Comparison of ENCODE assay signal across 1 cellular context in the genomic region with DNA sequence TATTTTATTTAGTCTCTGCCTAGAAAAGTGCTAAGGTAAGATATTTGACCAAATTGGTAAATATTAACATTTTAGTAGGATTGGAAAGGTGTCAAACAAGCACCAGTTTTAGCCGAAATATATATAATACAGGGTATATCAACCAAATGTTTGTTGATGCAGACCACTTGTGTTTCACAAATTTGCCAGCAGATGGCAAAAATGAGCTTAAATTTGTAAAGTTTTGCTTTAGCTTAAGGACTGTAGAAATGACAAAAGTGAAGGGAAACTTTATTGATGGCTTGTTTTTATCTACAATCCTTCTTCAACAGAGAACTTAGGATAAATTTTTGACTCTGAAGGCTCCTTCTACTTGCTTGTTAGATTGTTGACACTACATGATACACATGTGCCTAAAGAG.
TF ChIP-seq lines count a peak whose summit lies in the region.

No MANE protein-coding gene starts in this region.

TF ChIP-seq in IMR-90, 13 proteins besides CTCF, POLR2A, EP300 and RAD21:
- TF ChIP-seq SMC3 (IDR thresholded peaks at IDR 0.05; ENCODE audit: low read depth, low read length) (peak; percentile 62), MAZ (IDR thresholded peaks at IDR 0.05; ENCODE audit: borderline replicate concordance, low read depth, low read length) (no peak)
